In the genomic region with DNA sequence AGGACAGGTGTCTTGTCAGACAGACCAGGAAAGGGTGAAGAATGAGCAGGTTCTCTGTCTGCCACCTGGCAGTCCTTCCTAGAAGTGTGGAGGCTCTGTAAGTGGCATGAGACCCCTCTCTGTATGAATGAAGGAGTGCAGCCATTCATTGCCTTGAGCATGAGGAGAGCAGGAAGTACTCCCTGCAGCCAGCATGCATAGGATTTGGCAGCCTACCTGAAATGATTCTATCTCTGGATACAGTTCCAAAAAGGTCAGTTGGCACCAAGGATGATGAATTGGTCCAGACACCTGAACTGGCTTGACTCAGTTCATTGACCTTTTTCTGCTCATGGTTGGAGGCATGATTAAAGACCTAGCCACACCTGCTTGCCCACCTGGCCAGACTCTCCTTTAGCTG, we compare ENCODE assay signal across 21 cellular contexts.
DNase-seq lines count a peak whose midpoint lies in the region; ATAC-seq and TF ChIP-seq lines count a peak whose summit lies in the region.
"Had no signal": no experiment of that assay in that cellular context is flagged by ENCODE, and none has a peak within 500 bp of the region (broad histone marks: within the 10 kb centered on the region; RNA-seq: fewer than 3 reads in every experiment).

No MANE protein-coding gene starts in this region.

- H3K27ac Mint-ChIP-seq in activated T-cell treated with anti-CD3 and anti-CD28 coated beads, Interleukin-2, amount 50 U/mL, for 24 hours: peak overlapping the region; percentile 91
- peak overlapping the region; percentile 50 for H3K27ac Mint-ChIP-seq in stimulated activated memory B cell treated with anti-CD40 and anti-IgM and Interleukin-4, amounts not matched to agents 10 μg/mL and 1 μg/mL and 100 μg/mL, for 72 hours
- H3K27ac Mint-ChIP-seq in endothelial cell (ENCODE audit: unreplicated experiment): no peak overlapping the region

- no peaks in the 10 kb centered on the region for H3K9me3 Mint-ChIP-seq in activated T-cell treated with anti-CD3 and anti-CD28 coated beads, Interleukin-2, amount 50 U/mL, for 24 hours
- peaks cover 3% of the 10 kb centered on the region for H3K9me3 Mint-ChIP-seq in stimulated activated memory B cell treated with anti-CD40 and anti-IgM and Interleukin-4, amounts not matched to agents 10 μg/mL and 1 μg/mL and 100 μg/mL, for 72 hours
- H3K9me3 Mint-ChIP-seq in endothelial cell (ENCODE audit: unreplicated experiment): no peaks in the 10 kb centered on the region
- H3K9me3 Mint-ChIP-seq: CD8-positive, alpha-beta T cell had no signal

- no peak for TF ChIP-seq CTCF in endothelial cell (IDR thresholded peaks at IDR 0.05; ENCODE audit: unreplicated experiment)

- DNase-seq in activated T-cell treated with anti-CD3 and anti-CD28 coated beads, Interleukin-2, amount 50 U/mL, for 24 hours: no peak
- no peak for DNase-seq in activated T-cell treated with anti-CD3 and anti-CD28 coated beads, Interleukin-2, amount 50 U/mL, for 1 hour
- DNase-seq in NCI-H69 (lab: John Stamatoyannopoulos, UW): peak; percentile 34
- peak; percentile 51 to 71 for DNase-seq in cerebellar nuclear complex (lab: John Stamatoyannopoulos, UW)
- DNase-seq in NCI-H1694 (lab: John Stamatoyannopoulos, UW): no peak
- no peak for DNase-seq in endothelial cell (ENCODE audit: low spot score)
- DNase-seq: 8988T, Calu3, DMS153, GDM1, GOT3, HCEC 1CT, NCI-H1092 treated with DMSO at 0.1 percent for 48 hours, NCI-H1436 treated with DMSO at 0.1 percent for 48 hours, NCI-H2029, NCI-H2227 treated with DMSO at 0.1 percent for 48 hours, NCI-H510A treated with DMSO at 0.1 percent for 48 hours, NCI-H774, Peyer's patch had no signal

- peaks cover 55% of the 10 kb centered on the region for H3K36me3 Mint-ChIP-seq in activated T-cell treated with anti-CD3 and anti-CD28 coated beads, Interleukin-2, amount 50 U/mL, for 24 hours (ENCODE audit: low read depth)
- H3K36me3 Mint-ChIP-seq in stimulated activated memory B cell treated with anti-CD40 and anti-IgM and Interleukin-4, amounts not matched to agents 10 μg/mL and 1 μg/mL and 100 μg/mL, for 72 hours: peaks cover 56% of the 10 kb centered on the region
- no peaks in the 10 kb centered on the region for H3K36me3 Mint-ChIP-seq in endothelial cell (ENCODE audit: low read depth, unreplicated experiment)

- no peak for ATAC-seq in stimulated activated memory B cell treated with anti-CD40 and anti-IgM and Interleukin-4, amounts not matched to agents 10 μg/mL and 1 μg/mL and 100 μg/mL, for 72 hours
- ATAC-seq: CD8-positive, alpha-beta T cell had no signal

- peaks cover 42% of the 10 kb centered on the region for H3K4me1 Mint-ChIP-seq in activated T-cell treated with anti-CD3 and anti-CD28 coated beads, Interleukin-2, amount 50 U/mL, for 24 hours (ENCODE audit: low read depth)
- peaks cover 62% of the 10 kb centered on the region for H3K4me1 Mint-ChIP-seq in stimulated activated memory B cell treated with anti-CD40 and anti-IgM and Interleukin-4, amounts not matched to agents 10 μg/mL and 1 μg/mL and 100 μg/mL, for 72 hours
- no peaks in the 10 kb centered on the region for H3K4me1 Mint-ChIP-seq in endothelial cell (ENCODE audit: unreplicated experiment)

- no peak overlapping the region for H3K4me3 Mint-ChIP-seq in activated T-cell treated with anti-CD3 and anti-CD28 coated beads, Interleukin-2, amount 50 U/mL, for 24 hours
- no peak overlapping the region for H3K4me3 Mint-ChIP-seq in stimulated activated memory B cell treated with anti-CD40 and anti-IgM and Interleukin-4, amounts not matched to agents 10 μg/mL and 1 μg/mL and 100 μg/mL, for 72 hours
- H3K4me3 Mint-ChIP-seq in endothelial cell (ENCODE audit: unreplicated experiment): no peak overlapping the region
- H3K4me3 Mint-ChIP-seq: CD8-positive, alpha-beta T cell had no signal

- H3K27me3 Mint-ChIP-seq in activated T-cell treated with anti-CD3 and anti-CD28 coated beads, Interleukin-2, amount 50 U/mL, for 24 hours: no peaks in the 10 kb centered on the region
- H3K27me3 Mint-ChIP-seq in stimulated activated memory B cell treated with anti-CD40 and anti-IgM and Interleukin-4, amounts not matched to agents 10 μg/mL and 1 μg/mL and 100 μg/mL, for 72 hours: no peaks in the 10 kb centered on the region
- no peaks in the 10 kb centered on the region for H3K27me3 Mint-ChIP-seq in endothelial cell (ENCODE audit: unreplicated experiment)

Comparison
In these comparisons a context has a peak if more than half of its experiments do, and no peak if none do; other contexts are left out.
1. DNase-seq: peak in NCI-H69 (single experiment) and cerebellar nuclear complex (2 of 2); none in activated T-cell treated with anti-CD3 and anti-CD28 coated beads, Interleukin-2, amount 50 U/mL, for 24 hours (single experiment), activated T-cell treated with anti-CD3 and anti-CD28 coated beads, Interleukin-2, amount 50 U/mL, for 1 hour (single experiment), NCI-H1694 (single experiment) and endothelial cell (single experiment).